ENCODE assay signal across 21 cellular contexts in the genomic region with DNA sequence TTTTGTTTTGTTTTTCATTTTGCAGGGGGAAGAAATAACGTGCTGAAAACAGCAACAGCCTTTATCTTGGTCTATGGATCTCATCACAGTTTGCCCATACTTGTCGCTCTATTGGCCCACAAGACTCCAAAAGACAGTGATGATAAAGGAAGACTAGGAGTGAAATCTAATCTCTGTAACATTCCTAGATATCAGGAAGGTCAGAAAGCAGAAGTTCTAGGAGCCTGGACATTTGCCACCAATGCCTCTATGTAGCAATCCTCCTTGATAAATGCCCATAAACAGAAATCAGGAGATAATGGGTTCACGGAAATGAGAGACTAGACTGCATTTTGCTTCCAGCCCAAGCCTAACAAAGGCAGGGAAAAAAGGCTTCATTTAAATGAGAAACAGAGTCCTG.
"Had no signal": no experiment of that assay in that cellular context is flagged by ENCODE, and none has a peak within 500 bp of the region (broad histone marks: within the 10 kb centered on the region; RNA-seq: fewer than 3 reads in every experiment).

No MANE protein-coding gene starts in this region.

- H3K4me1 ChIP-seq: esophagus squamous epithelium, gastroesophageal sphincter, psoas muscle, right atrium auricular region, uterus had no signal

- ATAC-seq: activated T-cell treated with anti-CD3 and anti-CD28 coated beads, Interleukin-2, amount 50 U/mL, for 72 hours; gastroesophageal sphincter; naive thymus-derived CD4-positive, alpha-beta T cell; psoas muscle; T-cell had no signal

- H3K27ac ChIP-seq: coronary artery, esophagus squamous epithelium, gastroesophageal sphincter, psoas muscle, right atrium auricular region, uterus had no signal

- H3K27me3 Mint-ChIP-seq: activated CD4-positive, alpha-beta memory T cell treated with anti-CD3 and anti-CD28 coated beads, Interleukin-2, amount 10 ng/mL, durations not matched to agents 7 days and 5 days; activated naive CD8-positive, alpha-beta T cell treated with anti-CD3 and anti-CD28 coated beads, Interleukin-2, amount 10 ng/mL, durations not matched to agents 7 days and 5 days; memory B cell; naive thymus-derived CD4-positive, alpha-beta T cell; T-cell had no signal

- H3K36me3 ChIP-seq: esophagus squamous epithelium, gastroesophageal sphincter, right atrium auricular region, uterus had no signal

- H3K4me3 ChIP-seq: coronary artery, esophagus squamous epithelium, gastroesophageal sphincter, psoas muscle, right atrium auricular region, uterus had no signal

- DNase-seq: activated CD4-positive, alpha-beta memory T cell treated with anti-CD3 and anti-CD28 coated beads, Interleukin-2, amount 10 ng/mL, durations not matched to agents 7 days and 5 days; activated CD4-positive, alpha-beta T cell treated with anti-CD3 and anti-CD28 coated beads for 48 hours; activated CD4-positive, CD25-positive, alpha-beta regulatory T cell; activated effector memory CD4-positive, alpha-beta T cell treated with Interleukin-2 at 50 U/mL for 16 hours; activated naive CD4-positive, alpha-beta T cell treated with anti-CD3 and anti-CD28 coated beads for 36 hours; activated naive CD8-positive, alpha-beta T cell treated with anti-CD3 and anti-CD28 coated beads, Interleukin-2, amount 10 ng/mL, durations not matched to agents 7 days and 5 days; activated T-cell treated with anti-CD3 and anti-CD28 coated beads, Interleukin-2, amount 50 U/mL, for 72 hours; cerebellar nuclear complex; esophagus squamous epithelium; head of caudate nucleus; naive thymus-derived CD4-positive, alpha-beta T cell; psoas muscle; stimulated activated CD4-positive, alpha-beta T cell treated with anti-CD3 and anti-CD28 coated beads, Interleukin-1b, Interleukin-23, amount 100 ng/mL, for 48 hours; T-cell; T-helper 9 cell; trophoblast cell; uterus had no signal

- H3K9me3 Mint-ChIP-seq: activated CD4-positive, alpha-beta memory T cell treated with anti-CD3 and anti-CD28 coated beads, Interleukin-2, amount 10 ng/mL, durations not matched to agents 7 days and 5 days; activated naive CD4-positive, alpha-beta T cell treated with anti-CD3 and anti-CD28 coated beads for 36 hours; activated naive CD8-positive, alpha-beta T cell treated with anti-CD3 and anti-CD28 coated beads, Interleukin-2, amount 10 ng/mL, durations not matched to agents 7 days and 5 days; activated T-cell treated with anti-CD3 and anti-CD28 coated beads, Interleukin-2, amount 50 U/mL, for 72 hours; memory B cell; naive thymus-derived CD4-positive, alpha-beta T cell; T-cell had no signal

- H3K4me1 Mint-ChIP-seq: activated CD4-positive, alpha-beta memory T cell treated with anti-CD3 and anti-CD28 coated beads, Interleukin-2, amount 10 ng/mL, durations not matched to agents 7 days and 5 days; memory B cell had no signal

- H3K27me3 ChIP-seq: esophagus squamous epithelium, gastroesophageal sphincter, right atrium auricular region, uterus had no signal

- H3K4me3 Mint-ChIP-seq: activated CD4-positive, alpha-beta memory T cell treated with anti-CD3 and anti-CD28 coated beads, Interleukin-2, amount 10 ng/mL, durations not matched to agents 7 days and 5 days; activated naive CD4-positive, alpha-beta T cell treated with anti-CD3 and anti-CD28 coated beads for 36 hours; activated naive CD8-positive, alpha-beta T cell treated with anti-CD3 and anti-CD28 coated beads, Interleukin-2, amount 10 ng/mL, durations not matched to agents 7 days and 5 days; activated T-cell treated with anti-CD3 and anti-CD28 coated beads, Interleukin-2, amount 50 U/mL, for 72 hours; memory B cell; naive thymus-derived CD4-positive, alpha-beta T cell; T-cell had no signal

- H3K9me3 ChIP-seq: esophagus squamous epithelium, gastroesophageal sphincter, psoas muscle, right atrium auricular region, uterus had no signal

- H3K27ac Mint-ChIP-seq: activated CD4-positive, alpha-beta memory T cell treated with anti-CD3 and anti-CD28 coated beads, Interleukin-2, amount 10 ng/mL, durations not matched to agents 7 days and 5 days; activated naive CD4-positive, alpha-beta T cell treated with anti-CD3 and anti-CD28 coated beads for 36 hours; activated naive CD8-positive, alpha-beta T cell treated with anti-CD3 and anti-CD28 coated beads, Interleukin-2, amount 10 ng/mL, durations not matched to agents 7 days and 5 days; activated T-cell treated with anti-CD3 and anti-CD28 coated beads, Interleukin-2, amount 50 U/mL, for 72 hours; memory B cell; naive thymus-derived CD4-positive, alpha-beta T cell; T-cell had no signal
